In genomic region chr1:115277276-115277675, GRCh38 we compare ENCODE assay signal across 15 cellular contexts.
A peak's percentile ranks its signal among the peaks of the same experiment; 100 is the strongest.
DNase-seq lines count a peak whose midpoint lies in the region; ATAC-seq and TF ChIP-seq lines count a peak whose summit lies in the region.
"Had no signal": no experiment of that assay in that cellular context is flagged by ENCODE, and none has a peak within 500 bp of the region (broad histone marks: within the 10 kb centered on the region; RNA-seq: fewer than 3 reads in every experiment).

No MANE protein-coding gene starts in this region.

- intact Hi-C loops in lower leg skin (cut with DNase I; ENCODE audit: low total_unique reads), result no loop called here

- peak overlapping the region; percentile 28; the same call in 1 of the 2 replicates for H3K27ac ChIP-seq in VCaP

- DNase-seq in AG08395 (ENCODE audit: low spot score) (peak; percentile 84), GM04503 (ENCODE audit: low read depth) (peak; percentile 85), glomerular visceral epithelial cell (ENCODE audit: extremely low spot score) (peak; percentile 34), DMS153 (lab: John Stamatoyannopoulos, UW) (no peak), lower leg skin (ENCODE audit: low spot score in 2 of 2) (no peak), amniotic stem cell (lab: John Stamatoyannopoulos, UW) (no peak)
- DNase-seq: activated CD4-positive, CD25-positive, alpha-beta regulatory T cell treated with anti-CD3 and anti-CD28 coated beads, Interleukin-2, amount 50 U/mL, for 72 hours; activated T-cell treated with anti-CD3 and anti-CD28 coated beads, Interleukin-2, amount 50 U/mL, for 24 hours; GDM1; NCI-H1105; SW 1271 had no signal

- no peak overlapping the region for H3K4me3 ChIP-seq in lower leg skin (ENCODE audit: low read depth, poor library complexity, severe bottlenecking)
- H3K4me3 ChIP-seq: tibial nerve had no signal

- TF ChIP-seq CTCF in VCaP (conservative IDR thresholded peaks at IDR 0.05), result no peak
- TF ChIP-seq CTCF in lower leg skin (IDR thresholded peaks at IDR 0.05), result no peak

- no peak for ATAC-seq in GM21723 (IDR thresholded peaks at IDR 0.05; ENCODE audit: unreplicated experiment)
- ATAC-seq: HepG2 had no signal

- WGBS in lower leg skin, 2 donors, result 46 to 69% methylated on average over 2 of the region's 2 CpGs

- no peak for TF ChIP-seq POLR2A in lower leg skin (IDR thresholded peaks at IDR 0.05)

Comparison
In these comparisons a context has a peak if more than half of its experiments do, and no peak if none do; other contexts are left out.
1. DNase-seq: peak in AG08395 (single experiment), GM04503 (single experiment) and glomerular visceral epithelial cell (single experiment); none in DMS153 (single experiment), lower leg skin (0 of 2) and amniotic stem cell (single experiment).